27 cellular contexts compared by ENCODE assay signal in the genomic region with DNA sequence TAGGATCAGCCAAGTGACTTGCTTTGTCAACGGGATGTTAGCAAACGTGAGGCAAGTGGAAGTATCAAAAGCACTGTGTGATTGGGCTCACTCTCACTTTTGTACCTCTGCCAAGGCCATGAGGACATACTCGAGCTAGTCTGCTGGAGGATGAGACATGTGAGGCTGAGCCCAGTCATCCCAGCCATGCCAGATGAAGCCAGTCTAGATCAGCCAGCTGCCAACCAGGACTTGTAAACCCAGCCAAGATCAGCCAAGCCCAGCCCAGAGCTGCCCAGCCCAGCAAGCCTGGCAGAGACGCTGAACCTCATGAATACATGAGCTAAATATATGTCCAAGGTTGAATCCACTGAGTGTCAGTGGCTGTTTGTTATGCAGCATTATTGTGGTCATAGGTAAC.
"Had no signal": no experiment of that assay in that cellular context is flagged by ENCODE, and none has a peak within 500 bp of the region (broad histone marks: within the 10 kb centered on the region; RNA-seq: fewer than 3 reads in every experiment).

No MANE protein-coding gene starts in this region.

- H3K4me3 ChIP-seq: coronary artery, lung, pancreas, psoas muscle, thyroid gland had no signal

- H3K4me1 Mint-ChIP-seq: activated CD4-positive, alpha-beta T cell treated with anti-CD3 and anti-CD28 coated beads, Interleukin-2, amount 10 ng/mL, durations not matched to agents 7 days and 5 days; activated CD8-positive, alpha-beta memory T cell treated with anti-CD3 and anti-CD28 coated beads, Interleukin-2, amount 10 ng/mL, durations not matched to agents 7 days and 5 days; activated naive CD4-positive, alpha-beta T cell treated with anti-CD3 and anti-CD28 coated beads, Interleukin-2, amount 50 U/mL, for 24 hours; central memory CD8-positive, alpha-beta T cell; naive thymus-derived CD8-positive, alpha-beta T cell had no signal

- H3K27ac ChIP-seq: coronary artery, psoas muscle, thyroid gland, WERI-Rb-1 had no signal

- H3K27me3 ChIP-seq: pancreas, thyroid gland had no signal

- FAIRE-seq: kidney, pancreas, TTC549 had no signal

- DNase-seq: activated CD4-positive, alpha-beta T cell treated with anti-CD3 and anti-CD28 coated beads, Interleukin-2, amount 10 ng/mL, durations not matched to agents 7 days and 5 days; activated CD4-positive, CD25-positive, alpha-beta regulatory T cell treated with anti-CD3 and anti-CD28 coated beads, Interleukin-2, amount 50 U/mL, for 72 hours; activated CD8-positive, alpha-beta memory T cell treated with anti-CD3 and anti-CD28 coated beads, Interleukin-2, amount 10 ng/mL, durations not matched to agents 7 days and 5 days; activated CD8-positive, alpha-beta T cell treated with anti-CD3 and anti-CD28 coated beads for 36 hours; activated gamma-delta T cell; activated T-cell treated with anti-CD3 and anti-CD28 coated beads for 4 hours; aorta; foreskin melanocyte; kidney; naive thymus-derived CD8-positive, alpha-beta T cell; pancreas; psoas muscle; right cardiac atrium; stimulated activated CD4-positive, alpha-beta T cell treated with anti-CD3 and anti-CD28 coated beads, Interleukin-1b, Interleukin-23, amount 100 ng/mL, for 48 hours; substantia nigra; T-helper 1 cell; thyroid gland; WERI-Rb-1 had no signal

- H3K36me3 Mint-ChIP-seq: activated CD8-positive, alpha-beta memory T cell treated with anti-CD3 and anti-CD28 coated beads, Interleukin-2, amount 10 ng/mL, durations not matched to agents 7 days and 5 days; activated naive CD4-positive, alpha-beta T cell treated with anti-CD3 and anti-CD28 coated beads, Interleukin-2, amount 50 U/mL, for 24 hours had no signal

- H3K4me3 Mint-ChIP-seq: activated CD4-positive, alpha-beta T cell treated with anti-CD3 and anti-CD28 coated beads, Interleukin-2, amount 10 ng/mL, durations not matched to agents 7 days and 5 days; activated CD8-positive, alpha-beta memory T cell treated with anti-CD3 and anti-CD28 coated beads, Interleukin-2, amount 10 ng/mL, durations not matched to agents 7 days and 5 days; activated CD8-positive, alpha-beta T cell treated with anti-CD3 and anti-CD28 coated beads for 36 hours; activated naive CD4-positive, alpha-beta T cell treated with anti-CD3 and anti-CD28 coated beads, Interleukin-2, amount 50 U/mL, for 24 hours; activated T-helper 1 cell treated with anti-CD3 and anti-CD28 coated beads, Interleukin-12 subunit alpha, Interleukin-12 subunit beta, Interleukin-2, Interleukin-4 antibody, amounts not matched to agents 30 ng/mL and 10 ng/mL and 1 ng/mL, durations not matched to agents 14 hours and 24 hours and 36 hours; central memory CD8-positive, alpha-beta T cell; mesothelial cell of epicardium; naive thymus-derived CD8-positive, alpha-beta T cell; stimulated activated naive CD8-positive, alpha-beta T cell treated with anti-CD3 and anti-CD28 coated beads, Interleukin-15, Interleukin-2, amounts not matched to agents 100 ng/mL and 50 ng/mL, for 24 hours had no signal

- H3K9me3 ChIP-seq: pancreas, thyroid gland had no signal

- H3K27ac Mint-ChIP-seq: activated CD4-positive, alpha-beta T cell treated with anti-CD3 and anti-CD28 coated beads, Interleukin-2, amount 10 ng/mL, durations not matched to agents 7 days and 5 days; activated CD8-positive, alpha-beta memory T cell treated with anti-CD3 and anti-CD28 coated beads, Interleukin-2, amount 10 ng/mL, durations not matched to agents 7 days and 5 days; activated CD8-positive, alpha-beta T cell treated with anti-CD3 and anti-CD28 coated beads for 36 hours; activated naive CD4-positive, alpha-beta T cell treated with anti-CD3 and anti-CD28 coated beads, Interleukin-2, amount 50 U/mL, for 24 hours; activated T-helper 1 cell treated with anti-CD3 and anti-CD28 coated beads, Interleukin-12 subunit alpha, Interleukin-12 subunit beta, Interleukin-2, Interleukin-4 antibody, amounts not matched to agents 30 ng/mL and 10 ng/mL and 1 ng/mL, durations not matched to agents 14 hours and 24 hours and 36 hours; mesothelial cell of epicardium; naive thymus-derived CD8-positive, alpha-beta T cell had no signal

- H3K36me3 ChIP-seq: pancreas, thyroid gland, WERI-Rb-1 had no signal

- H3K4me1 ChIP-seq: psoas muscle, thyroid gland had no signal

- H3K27me3 Mint-ChIP-seq: activated CD4-positive, alpha-beta T cell treated with anti-CD3 and anti-CD28 coated beads, Interleukin-2, amount 10 ng/mL, durations not matched to agents 7 days and 5 days; activated CD8-positive, alpha-beta memory T cell treated with anti-CD3 and anti-CD28 coated beads, Interleukin-2, amount 10 ng/mL, durations not matched to agents 7 days and 5 days; stimulated activated naive CD8-positive, alpha-beta T cell treated with anti-CD3 and anti-CD28 coated beads, Interleukin-15, Interleukin-2, amounts not matched to agents 100 ng/mL and 50 ng/mL, for 24 hours had no signal

- ATAC-seq: activated CD8-positive, alpha-beta memory T cell treated with anti-CD3 and anti-CD28 coated beads, Interleukin-2, amount 10 ng/mL, durations not matched to agents 7 days and 5 days; activated CD8-positive, alpha-beta T cell treated with anti-CD3 and anti-CD28 coated beads for 36 hours; left lobe of liver; naive thymus-derived CD8-positive, alpha-beta T cell; pancreas; psoas muscle; right cardiac atrium had no signal
